14 cellular contexts compared by ENCODE assay signal in genomic region chr2:37091873-37092272, GRCh38. TPM values are rescaled to one million over a fixed set of nuclear protein-coding genes. Genes with fewer than 3 reads are reported as not detected.
DNase-seq lines count a peak whose midpoint lies in the region; ATAC-seq, FAIRE-seq and TF ChIP-seq lines count a peak whose summit lies in the region.
"Had no signal": no experiment of that assay in that cellular context is flagged by ENCODE, and none has a peak within 500 bp of the region (broad histone marks: within the 10 kb centered on the region; RNA-seq: fewer than 3 reads in every experiment).

No MANE protein-coding gene starts in this region.

- H3K4me1 ChIP-seq in OCI-LY7 (ENCODE audit: insufficient read depth, low read length, poor library complexity, severe bottlenecking) (peaks cover 57% of the 10 kb centered on the region), hepatocyte (ENCODE audit: insufficient read depth) (no peaks in the 10 kb centered on the region), small intestine (ENCODE audit: control insufficient read depth in 2 of 2, insufficient read depth in 1 of 2, low read depth in 1 of 2, low read length in 1 of 2) (no peaks in the 10 kb centered on the region), BE2C (no peaks in the 10 kb centered on the region)
- H3K4me1 ChIP-seq: SJCRH30 had no signal

- ATAC-seq in GM21367 (IDR thresholded peaks at IDR 0.05; ENCODE audit: unreplicated experiment): peak; percentile 40
- peak; percentile 39 for ATAC-seq in HG03097 (IDR thresholded peaks at IDR 0.05; ENCODE audit: low FRiP score, unreplicated experiment)
- ATAC-seq: HCT116, mucosa of descending colon had no signal

- H3K9me3 ChIP-seq in OCI-LY7 (ENCODE audit: low read length) (peaks cover 6% of the 10 kb centered on the region; the same call in 1 of the 2 replicates), hepatocyte (ENCODE audit: low read depth) (no peaks in the 10 kb centered on the region), small intestine (ENCODE audit: control insufficient read depth, low read depth) (no peaks in the 10 kb centered on the region), BE2C (no peaks in the 10 kb centered on the region; the same call in 1 of the 2 replicates)
- H3K9me3 ChIP-seq: mucosa of descending colon, SJCRH30 had no signal

- H3K4me3 Mint-ChIP-seq in mesothelial cell of epicardium: no peak overlapping the region
- H3K4me3 Mint-ChIP-seq: activated T-helper 1 cell treated with anti-CD3 and anti-CD28 coated beads, Interleukin-12 subunit alpha, Interleukin-12 subunit beta, Interleukin-2, Interleukin-4 antibody, amounts not matched to agents 30 ng/mL and 10 ng/mL and 1 ng/mL, durations not matched to agents 14 hours and 24 hours and 36 hours; CD4-positive, alpha-beta memory T cell had no signal

- H3K27me3 ChIP-seq in hepatocyte (no peaks in the 10 kb centered on the region), small intestine (ENCODE audit: control insufficient read depth in 2 of 2, insufficient read depth in 2 of 2, low read length in 2 of 2) (no peaks in the 10 kb centered on the region), BE2C (no peaks in the 10 kb centered on the region)
- H3K27me3 ChIP-seq: SJCRH30 had no signal

- POLR2A ChIA-PET in OCI-LY7 (lab: Charles Lee): interaction anchor here (0.6 to 2.1 kb wide), 8 partner anchors 9 to 107 kb away, joined by 3 to 10 read pairs (median 4); no protein-coding TSS in a partner anchor

- no peaks in the 10 kb centered on the region for H3K4me1 Mint-ChIP-seq in mesothelial cell of epicardium

- FAIRE-seq in GM18507 (lab: Jason Lieb, UNC) (peak; percentile 93), small intestine (lab: Jason Lieb, UNC) (no peak)

- H4K20me1 ChIP-seq in OCI-LY7 (ENCODE audit: insufficient read depth, low read length): no peaks in the 10 kb centered on the region
- no peaks in the 10 kb centered on the region for H4K20me1 ChIP-seq in hepatocyte (ENCODE audit: insufficient read depth, poor library complexity, severe bottlenecking)

- intact Hi-C loops in OCI-LY7 (cut with micrococcal nuclease; ENCODE audit: unreplicated experiment): loop anchor here (2.0 kb wide), 1 partner anchor 79 kb away; no protein-coding TSS in a partner anchor

- DNase-seq in GM18507 (ENCODE audit: extremely low spot score, insufficient read length, low read depth): no peak
- peak; percentile 68 for DNase-seq in OCI-LY7 (ENCODE audit: low spot score)
- DNase-seq in hepatocyte (ENCODE audit: low spot score): no peak
- DNase-seq in small intestine: no peak
- no peak for DNase-seq in BE2C
- no peak for DNase-seq in mesothelial cell of epicardium (ENCODE audit: low spot score in 2 of 2, unreplicated experiment in 2 of 2)
- DNase-seq: CD4-positive, alpha-beta memory T cell; mucosa of descending colon; SJCRH30; WERI-Rb-1 had no signal

- BruUV-seq in OCI-LY7 (replicated peaks; lab: Mats Ljungman, UMichigan): no TSS peak

- CTCF ChIA-PET in OCI-LY7 (lab: Charles Lee; ENCODE audit: unreplicated experiment): no interaction called here

- no peaks in the 10 kb centered on the region for H3K9me3 Mint-ChIP-seq in mesothelial cell of epicardium
- H3K9me3 Mint-ChIP-seq: activated T-helper 1 cell treated with anti-CD3 and anti-CD28 coated beads, Interleukin-12 subunit alpha, Interleukin-12 subunit beta, Interleukin-2, Interleukin-4 antibody, amounts not matched to agents 30 ng/mL and 10 ng/mL and 1 ng/mL, durations not matched to agents 14 hours and 24 hours and 36 hours; CD4-positive, alpha-beta memory T cell had no signal

- H3K79me2 ChIP-seq in OCI-LY7 (ENCODE audit: insufficient read depth, low read depth, low read length) (peaks cover 13% of the 10 kb centered on the region; the same call in 1 of the 2 replicates), hepatocyte (no peaks in the 10 kb centered on the region)

- WGBS in hepatocyte (ENCODE audit: low lambda C conversion rate, missing lambda C conversion rate): 95% methylated on average over 5 of the region's 5 CpGs
- WGBS in small intestine, 3 donors: 75 to 84% (median 79%) methylated on average over 5 of the region's 5 CpGs

- TF ChIP-seq CTCF in OCI-LY7 (conservative IDR thresholded peaks at IDR 0.05; ENCODE audit: low read length) (no peak), hepatocyte (IDR thresholded peaks at IDR 0.05; ENCODE audit: poor library complexity) (no peak), BE2C (IDR thresholded peaks at IDR 0.05; ENCODE audit: low read depth, low read length) (no peak), mesothelial cell of epicardium (IDR thresholded peaks at IDR 0.05; ENCODE audit: unreplicated experiment) (no peak)

- H3K4me2 ChIP-seq in OCI-LY7 (ENCODE audit: low read length): peak overlapping the region; percentile 87
- H3K4me2 ChIP-seq in hepatocyte: no peak overlapping the region

- peaks cover 18% of the 10 kb centered on the region for H3K36me3 Mint-ChIP-seq in mesothelial cell of epicardium

- H3K27ac Mint-ChIP-seq in mesothelial cell of epicardium: no peak overlapping the region
- H3K27ac Mint-ChIP-seq: activated T-helper 1 cell treated with anti-CD3 and anti-CD28 coated beads, Interleukin-12 subunit alpha, Interleukin-12 subunit beta, Interleukin-2, Interleukin-4 antibody, amounts not matched to agents 30 ng/mL and 10 ng/mL and 1 ng/mL, durations not matched to agents 14 hours and 24 hours and 36 hours; CD4-positive, alpha-beta memory T cell had no signal

- peaks cover 65% of the 10 kb centered on the region for H3K36me3 ChIP-seq in OCI-LY7 (ENCODE audit: insufficient read depth, low read length)
- no peaks in the 10 kb centered on the region for H3K36me3 ChIP-seq in hepatocyte (replicated peaks; ENCODE audit: insufficient read depth, low read depth)
- H3K36me3 ChIP-seq in small intestine (ENCODE audit: control insufficient read depth in 2 of 2, insufficient read depth in 2 of 2, low read length in 2 of 2): peaks cover 7 to 10% of the 10 kb centered on the region in 2 donors
- H3K36me3 ChIP-seq in BE2C: peaks cover 39% of the 10 kb centered on the region

- no peak overlapping the region for H2AFZ ChIP-seq in OCI-LY7 (ENCODE audit: low read length)
- H2AFZ ChIP-seq in hepatocyte: no peak overlapping the region

- H3K4me3 ChIP-seq in OCI-LY7 (ENCODE audit: low read depth, low read length, poor library complexity, severe bottlenecking) (peak overlapping the region; percentile 54), hepatocyte (no peak overlapping the region), small intestine (ENCODE audit: low read depth in 1 of 2, low read length in 2 of 2) (no peak overlapping the region), BE2C (ENCODE audit: low read depth, low read length) (no peak overlapping the region)
- H3K4me3 ChIP-seq: mucosa of descending colon, SJCRH30 had no signal

- H3K9me2 ChIP-seq in OCI-LY7 (ENCODE audit: insufficient read depth, low read length): no peaks in the 10 kb centered on the region
- H3K9me2 ChIP-seq in hepatocyte (replicated peaks; ENCODE audit: insufficient read depth): no peaks in the 10 kb centered on the region

- no peaks in the 10 kb centered on the region for H3K27me3 Mint-ChIP-seq in mesothelial cell of epicardium (ENCODE audit: low read depth)
- H3K27me3 Mint-ChIP-seq: CD4-positive, alpha-beta memory T cell had no signal

- H3K27ac ChIP-seq in OCI-LY7 (ENCODE audit: low read depth, low read length, poor library complexity, severe bottlenecking) (peak overlapping the region; percentile 82), hepatocyte (no peak overlapping the region), small intestine (ENCODE audit: low read depth in 1 of 2, low read length in 1 of 2) (no peak overlapping the region)
- H3K27ac ChIP-seq: SJCRH30, WERI-Rb-1 had no signal

RNA-seq across cellular contexts. Expression of gene GPATCH11, which starts 7.6 kb away (rescaled TPM):
- 11.6 and 21.2 TPM in 2 replicates for total RNA-seq in OCI-LY7 (2014; rRNA removed; shearing (Covaris generic))
- total RNA-seq in OCI-LY7 (2022) (18.9 and 24.5 TPM in 2 replicates), hepatocyte (4.3 and 7.0 TPM in 2 replicates), mesothelial cell of epicardium (3.6 to 4.9 TPM (median 4.6 TPM) in 3 replicates)
- polyA plus RNA-seq in hepatocyte (2.8 and 3.1 TPM in 2 replicates), small intestine (1 to 10 TPM; 3.1 to 6.0 (median 5.7) TPM)
- polyA plus RNA-seq in BE2C (2012; ENCODE audit: insufficient read depth, insufficient read length, low read depth): 9.0 TPM

RNA-seq across cellular contexts. Expression of gene HEATR5B, which starts 7.7 kb away (rescaled TPM):
- total RNA-seq in OCI-LY7 (2014; rRNA removed; shearing (Covaris generic)): 23.8 TPM in 2 replicates
- total RNA-seq in OCI-LY7 (2022) (31.3 and 34.5 TPM in 2 replicates), hepatocyte (24.1 and 25.1 TPM in 2 replicates), mesothelial cell of epicardium (19.3 to 22.7 TPM (median 20.4 TPM) in 3 replicates)
- polyA plus RNA-seq in hepatocyte (5.1 and 8.7 TPM in 2 replicates), small intestine (10 to 100 TPM in 1 of 3 donors, 1 to 10 TPM in 2; 6.2 to 13.0 (median 8.1) TPM)
- polyA plus RNA-seq in BE2C (2012; ENCODE audit: insufficient read depth, insufficient read length, low read depth): 7.3 TPM
